ENCODE assay signal across 10 cellular contexts in genomic region chr9:6630502-6631206, GRCh38. TPM values are rescaled to one million over a fixed set of nuclear protein-coding genes. Genes with fewer than 3 reads are reported as not detected.
DNase-seq lines count a peak whose midpoint lies in the region; ATAC-seq and TF ChIP-seq lines count a peak whose summit lies in the region.
"Had no signal": no experiment of that assay in that cellular context is flagged by ENCODE, and none has a peak within 500 bp of the region (broad histone marks: within the 10 kb centered on the region; RNA-seq: fewer than 3 reads in every experiment).

No MANE protein-coding gene starts in this region.

- no peaks in the 10 kb centered on the region for H3K27me3 ChIP-seq in prostate gland (replicated peaks; ENCODE audit: insufficient read depth)

- no peaks in the 10 kb centered on the region for H3K36me3 Mint-ChIP-seq in memory B cell

- no peak for TF ChIP-seq CTCF in prostate gland (IDR thresholded peaks at IDR 0.05)

- H3K4me3 Mint-ChIP-seq in memory B cell, result peak overlapping the region; percentile 72

- intact Hi-C loops in prostate gland (cut with DNase I), result no loop called here

- H3K4me1 ChIP-seq in prostate gland (replicated peaks), result no peaks in the 10 kb centered on the region
- H3K4me1 ChIP-seq: parathyroid adenoma had no signal

- peak overlapping the region; percentile 46 for H3K27ac Mint-ChIP-seq in memory B cell

- H3K36me3 ChIP-seq in prostate gland, result no peaks in the 10 kb centered on the region

- no peak overlapping the region for H3K4me3 ChIP-seq in prostate gland

- TF ChIP-seq POLR2A in prostate gland (IDR thresholded peaks at IDR 0.05), result no peak

- no peaks in the 10 kb centered on the region for H3K9me3 Mint-ChIP-seq in memory B cell

- ATAC-seq in GM18861 (IDR thresholded peaks at IDR 0.05; ENCODE audit: unreplicated experiment) (peak; percentile 54), GM21447 (IDR thresholded peaks at IDR 0.05; ENCODE audit: unreplicated experiment) (peak; percentile 68), HG03521 (IDR thresholded peaks at IDR 0.05; ENCODE audit: unreplicated experiment) (peak; percentile 76), memory B cell (ENCODE audit: low read depth) (peak; percentile 68), HG03457 (IDR thresholded peaks at IDR 0.05; ENCODE audit: unreplicated experiment) (no peak)

- H3K27ac ChIP-seq in prostate gland, result no peak overlapping the region
- H3K27ac ChIP-seq: parathyroid adenoma had no signal

- peaks cover 4% of the 10 kb centered on the region for H3K27me3 Mint-ChIP-seq in memory B cell

- H3K9me3 ChIP-seq in prostate gland, result no peaks in the 10 kb centered on the region

- 93% methylated on average over 11 of the region's 11 CpGs for WGBS in prostate gland

- peaks cover 35% of the 10 kb centered on the region for H3K4me1 Mint-ChIP-seq in memory B cell

- DNase-seq in memory B cell (ENCODE audit: low spot score in 2 of 2) (no peak), GF-D8 (lab: John Stamatoyannopoulos, UW) (no peak), prostate gland (ENCODE audit: low spot score) (no peak), NCI-H1105 treated with DMSO at 0.1 percent for 48 hours (lab: John Stamatoyannopoulos, UW) (no peak)
- DNase-seq: NCI-H2029 had no signal

RNA-seq across cellular contexts. Expression of gene GLDC, which starts 14.9 kb away (rescaled TPM):
- total RNA-seq in prostate gland, result 1 to 10 TPM; 2.7 to 4.0 TPM
